In the genomic region with DNA sequence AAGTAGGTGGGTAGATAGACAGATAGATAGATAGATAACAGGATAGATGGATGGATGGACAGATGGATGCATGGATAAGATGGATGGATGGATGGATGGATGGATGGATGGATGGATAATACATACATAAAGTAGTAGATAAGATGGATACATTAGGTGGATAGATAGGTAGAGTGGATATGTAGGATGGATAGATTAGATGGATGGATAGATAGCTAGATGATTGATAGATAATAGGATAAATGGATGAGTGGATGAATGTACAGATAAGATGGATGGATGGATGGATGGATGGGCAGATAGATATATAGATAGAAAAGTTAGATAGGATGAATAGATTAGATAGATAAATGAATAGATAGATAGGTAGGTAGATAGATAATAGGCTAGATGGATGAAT, we compare ENCODE assay signal across 22 cellular contexts. TPM values are rescaled to one million over a fixed set of nuclear protein-coding genes. Genes with fewer than 3 reads are reported as not detected.
"Had no signal": no experiment of that assay in that cellular context is flagged by ENCODE, and none has a peak within 500 bp of the region (broad histone marks: within the 10 kb centered on the region; RNA-seq: fewer than 3 reads in every experiment).

No MANE protein-coding gene starts in this region.

- FAIRE-seq: HTR-8/SVneo had no signal

- H3K9ac ChIP-seq: SK-N-SH had no signal

- H3K9me2 ChIP-seq: SK-N-SH had no signal

- DNase-seq: KBM-7, NCI-H1092, NCI-H1105 treated with DMSO at 0.1 percent for 48 hours, NCI-H1417 treated with DMSO at 0.1 percent for 48 hours, NCI-H146, NCI-H1694 treated with DMSO at 0.1 percent for 48 hours, NCI-H1930, NCI-H2081, NCI-H2107, NCI-H226, NCI-H446, NCI-H510A, NCI-H524 treated with DMSO at 0.1 percent for 48 hours, NCI-H69, NCI-H774, SHP77, SK-N-SH had no signal

- H3K9me3 ChIP-seq: SK-N-SH had no signal

- ATAC-seq: Panc1 had no signal

- H3K4me2 ChIP-seq: SK-N-SH had no signal

RNA-seq across cellular contexts. Expression of gene CYP4F3, which starts 2.1 kb away (rescaled TPM):
- total RNA-seq: LHCN-M2, SK-MEL-5 had no signal

RNA-seq across cellular contexts. Expression of gene CYP4F8, which starts 27.8 kb away (rescaled TPM):
- total RNA-seq: LHCN-M2, MCF 10A, SK-MEL-5 had no signal
- polyA plus RNA-seq: SK-N-SH had no signal

RNA-seq across cellular contexts. Expression of gene CYP4F12, which starts 30.1 kb away (rescaled TPM):
- total RNA-seq: LHCN-M2, SK-MEL-5 had no signal
- polyA plus RNA-seq: SK-N-SH had no signal
